ENCODE assay signal across 8 cellular contexts in the genomic region with DNA sequence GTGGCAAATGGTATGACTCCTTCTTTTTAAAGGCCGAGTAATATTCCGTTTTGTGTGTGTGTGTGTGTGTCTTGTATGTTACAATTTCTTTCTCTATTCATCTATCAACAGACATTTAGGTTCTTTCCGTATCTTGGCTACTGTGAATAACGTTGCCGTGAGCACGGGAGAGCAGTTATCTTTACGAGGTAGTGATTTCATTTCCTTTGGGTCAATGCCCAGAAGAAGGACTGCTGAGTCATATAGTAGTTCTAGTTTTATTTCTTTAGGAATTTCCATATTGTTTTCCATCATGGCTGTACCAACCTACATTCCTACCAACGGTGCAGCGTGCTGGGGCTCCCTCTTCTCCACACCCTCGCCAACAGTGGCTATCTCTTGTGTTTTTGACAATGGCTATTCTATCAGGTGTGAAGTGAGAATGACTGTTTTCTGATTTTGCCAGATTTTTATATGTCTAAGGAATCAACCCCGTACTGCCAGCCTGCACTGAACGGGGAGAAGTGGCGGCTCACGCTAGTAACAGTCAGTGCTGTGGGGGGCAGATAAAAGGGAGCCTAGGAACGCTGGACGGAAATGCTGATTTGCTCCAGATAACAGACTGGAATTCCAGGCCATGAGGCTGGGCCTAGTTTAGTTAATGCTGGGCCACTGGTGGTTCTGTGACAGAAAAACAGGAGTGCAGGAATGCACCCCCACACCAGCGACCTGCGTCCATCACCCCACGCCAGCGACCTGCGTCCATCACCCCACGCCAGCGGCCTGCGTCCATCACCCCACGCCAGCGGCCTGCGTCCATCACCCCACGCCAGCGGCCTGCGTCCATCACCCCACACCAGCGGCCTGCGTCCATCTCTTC.
DNase-seq lines count a peak whose midpoint lies in the region; ATAC-seq and TF ChIP-seq lines count a peak whose summit lies in the region.

No MANE protein-coding gene starts in this region.

- H3K4me3 Mint-ChIP-seq in T-helper 17 cell = no peak overlapping the region
- no peak overlapping the region for H3K4me3 Mint-ChIP-seq in activated CD4-positive, alpha-beta T cell treated with anti-CD3 and anti-CD28 coated beads, Interleukin-2, amount 10 ng/mL, durations not matched to agents 7 days and 5 days

- no peak for ATAC-seq in T-helper 17 cell

- H3K4me1 Mint-ChIP-seq in T-helper 17 cell = peaks cover 13% of the 10 kb centered on the region
- peaks cover 24% of the 10 kb centered on the region for H3K4me1 Mint-ChIP-seq in activated CD4-positive, alpha-beta T cell treated with anti-CD3 and anti-CD28 coated beads, Interleukin-2, amount 10 ng/mL, durations not matched to agents 7 days and 5 days

- H4K20me1 ChIP-seq in GM23248 (ENCODE audit: insufficient read depth) (no peaks in the 10 kb centered on the region), MM.1S (ENCODE audit: insufficient read depth, low read length) (no peaks in the 10 kb centered on the region)

- DNase-seq in GM23248 (peak; percentile 96), SW 1271 (lab: John Stamatoyannopoulos, UW) (peak; percentile 61 to 91), foreskin fibroblast (peak; percentile 88 to 94), renal cortical epithelial cell (ENCODE audit: low read depth) (peak; percentile 90), amygdala (lab: John Stamatoyannopoulos, UW) (no peak), MM.1S (no peak), T-helper 17 cell (no peak)
- no peak for DNase-seq in activated CD4-positive, alpha-beta T cell treated with anti-CD3 and anti-CD28 coated beads, Interleukin-2, amount 10 ng/mL, durations not matched to agents 7 days and 5 days

- H3K36me3 ChIP-seq in GM23248 (ENCODE audit: low read depth) (no peaks in the 10 kb centered on the region), MM.1S (replicated peaks; ENCODE audit: insufficient read depth, low read length) (no peaks in the 10 kb centered on the region)

- H3K36me3 Mint-ChIP-seq in T-helper 17 cell (ENCODE audit: low read depth) = no peaks in the 10 kb centered on the region
- H3K36me3 Mint-ChIP-seq in activated CD4-positive, alpha-beta T cell treated with anti-CD3 and anti-CD28 coated beads, Interleukin-2, amount 10 ng/mL, durations not matched to agents 7 days and 5 days (ENCODE audit: low read depth) = no peaks in the 10 kb centered on the region

- no peak overlapping the region for H3K27ac Mint-ChIP-seq in T-helper 17 cell
- no peak overlapping the region for H3K27ac Mint-ChIP-seq in activated CD4-positive, alpha-beta T cell treated with anti-CD3 and anti-CD28 coated beads, Interleukin-2, amount 10 ng/mL, durations not matched to agents 7 days and 5 days

- CTCF ChIA-PET in activated CD4-positive, alpha-beta T cell treated with anti-CD3 and anti-CD28 coated beads, Interleukin-2, amount 10 ng/mL, durations not matched to agents 7 days and 5 days (lab: Charles Lee) = no interaction called here

- peaks cover 23% of the 10 kb centered on the region for H3K4me1 ChIP-seq in GM23248 (ENCODE audit: insufficient read depth)
- H3K4me1 ChIP-seq in MM.1S (ENCODE audit: low read length) = peaks cover 12% of the 10 kb centered on the region

- H3K27ac ChIP-seq in GM23248 (peak overlapping the region; percentile 82), MM.1S (ENCODE audit: low read length) (no peak overlapping the region)

- peaks cover 23% of the 10 kb centered on the region for H3F3A ChIP-seq in GM23248 (ENCODE audit: insufficient read depth)
- H3F3A ChIP-seq in MM.1S (ENCODE audit: insufficient read depth, low read length) = no peaks in the 10 kb centered on the region

- 65% methylated on average over 30 to 32 of the region's 32 CpGs for WGBS in GM23248 (ENCODE audit: low coverage in 1 of 2, low lambda C conversion rate in 2 of 2, missing lambda C conversion rate in 2 of 2), 2 experiments

- H3K4me2 ChIP-seq in GM23248 (ENCODE audit: unreplicated experiment) (peak overlapping the region; percentile 15), MM.1S (ENCODE audit: low read depth, low read length) (no peak overlapping the region)

- no peak overlapping the region for H3K9ac ChIP-seq in GM23248
- no peak overlapping the region for H3K9ac ChIP-seq in MM.1S (ENCODE audit: low read length)

- H3K9me3 Mint-ChIP-seq in activated CD4-positive, alpha-beta T cell treated with anti-CD3 and anti-CD28 coated beads, Interleukin-2, amount 10 ng/mL, durations not matched to agents 7 days and 5 days = no peaks in the 10 kb centered on the region

- no peaks in the 10 kb centered on the region for H3K27me3 Mint-ChIP-seq in T-helper 17 cell
- no peaks in the 10 kb centered on the region for H3K27me3 Mint-ChIP-seq in activated CD4-positive, alpha-beta T cell treated with anti-CD3 and anti-CD28 coated beads, Interleukin-2, amount 10 ng/mL, durations not matched to agents 7 days and 5 days

- H3K9me2 ChIP-seq in GM23248 (ENCODE audit: insufficient read depth) (no peaks in the 10 kb centered on the region), MM.1S (replicated peaks; ENCODE audit: insufficient read depth, low read length) (no peaks in the 10 kb centered on the region)

- no peak overlapping the region; the same call in 1 of the 2 replicates for H2AFZ ChIP-seq in GM23248
- H2AFZ ChIP-seq in MM.1S (ENCODE audit: low read length) = no peak overlapping the region

- H3K79me2 ChIP-seq in GM23248 (ENCODE audit: insufficient read depth) (no peaks in the 10 kb centered on the region), MM.1S (ENCODE audit: low read length) (no peaks in the 10 kb centered on the region)

- no peak for TF ChIP-seq CTCF in foreskin fibroblast (IDR thresholded peaks at IDR 0.05; ENCODE audit: low read depth, low read length)
- no peak for TF ChIP-seq CTCF in MM.1S (IDR thresholded peaks at IDR 0.05; ENCODE audit: low read length)

- in situ Hi-C loops in GM23248 (cut with MboI) = loop anchor here (10.0 to 25.0 kb wide), 2 partner anchors 409 to 418 kb away; a partner anchor contains a TSS

- no peaks in the 10 kb centered on the region for H3K27me3 ChIP-seq in GM23248 (replicated peaks; ENCODE audit: insufficient read depth)
- no peaks in the 10 kb centered on the region for H3K27me3 ChIP-seq in MM.1S (replicated peaks; ENCODE audit: insufficient read depth, low read length)

- POLR2A ChIA-PET in activated CD4-positive, alpha-beta T cell treated with anti-CD3 and anti-CD28 coated beads, Interleukin-2, amount 10 ng/mL, durations not matched to agents 7 days and 5 days (lab: Charles Lee) = no interaction called here

- H3K4me3 ChIP-seq in GM23248 (no peak overlapping the region), foreskin fibroblast (ENCODE audit: low read depth in 1 of 2, low read length in 2 of 2) (no peak overlapping the region), MM.1S (ENCODE audit: low read length) (no peak overlapping the region)

- H3K9me3 ChIP-seq in GM23248 (ENCODE audit: low read depth) (no peaks in the 10 kb centered on the region), MM.1S (replicated peaks; ENCODE audit: insufficient read depth, low read length) (no peaks in the 10 kb centered on the region), T-helper 17 cell (ENCODE audit: control insufficient read depth, low read length, poor library complexity, severe bottlenecking) (no peaks in the 10 kb centered on the region)

Comparison
In these comparisons a context has a peak if more than half of its experiments do, and no peak if none do; other contexts are left out.
1. DNase-seq: peak in GM23248 (single experiment), SW 1271 (2 of 2), foreskin fibroblast (2 of 2) and renal cortical epithelial cell (single experiment); none in amygdala (0 of 56), MM.1S (single experiment), T-helper 17 cell (0 of 3) and activated CD4-positive, alpha-beta T cell treated with anti-CD3 and anti-CD28 coated beads, Interleukin-2, amount 10 ng/mL, durations not matched to agents 7 days and 5 days (single experiment).